In genomic region chr13:40016953-40017660, GRCh38 we compare ENCODE assay signal across 24 cellular contexts.
DNase-seq lines count a peak whose midpoint lies in the region; ATAC-seq, FAIRE-seq and TF ChIP-seq lines count a peak whose summit lies in the region.
"Had no signal": no experiment of that assay in that cellular context is flagged by ENCODE, and none has a peak within 500 bp of the region (broad histone marks: within the 10 kb centered on the region; RNA-seq: fewer than 3 reads in every experiment).

No MANE protein-coding gene starts in this region.

- H3K56ac ChIP-seq in H1 (replicated peaks; ENCODE audit: insufficient read length, low read depth, low read length) = no peak overlapping the region

- H3K4me1 ChIP-seq in PC-3 (ENCODE audit: insufficient read depth, low read length) (no peaks in the 10 kb centered on the region; the same call in 1 of the 2 replicates), H1 (replicated peaks in 1 of 4; ENCODE audit: control insufficient read depth in 3 of 4, insufficient read depth in 4 of 4, low read length in 3 of 4) (no peaks in the 10 kb centered on the region; a peak in 1 of 7 replicates), neural progenitor cell (no peaks in the 10 kb centered on the region)
- H3K4me1 ChIP-seq: HAP-1 had no signal

- no peak for ATAC-seq in PC-3
- ATAC-seq: Panc1 had no signal

- H3K23me2 ChIP-seq in H1 (ENCODE audit: low read depth, low read length) = no peaks in the 10 kb centered on the region

- no peak overlapping the region for H3K14ac ChIP-seq in H1 (ENCODE audit: insufficient read length)

- H3K79me2 ChIP-seq in PC-3 (ENCODE audit: low read length) = no peaks in the 10 kb centered on the region
- H3K79me2 ChIP-seq in H1 (ENCODE audit: control insufficient read depth in 1 of 2, insufficient read depth in 2 of 2, low read length in 2 of 2) = no peaks in the 10 kb centered on the region
- H3K79me2 ChIP-seq in neural progenitor cell (ENCODE audit: low read depth) = no peaks in the 10 kb centered on the region

- DNase-seq in DMS79 treated with DMSO at 0.1 percent for 48 hours (lab: John Stamatoyannopoulos, UW) (peak; percentile 19), DMS79 (lab: John Stamatoyannopoulos, UW) (no peak), PC-3 (peak; percentile 3), H1 (ENCODE audit: low read depth in 1 of 2, low spot score in 2 of 2) (no peak), neural progenitor cell (ENCODE audit: low spot score) (no peak), NCI-H128 (lab: John Stamatoyannopoulos, UW; ENCODE audit: unreplicated experiment) (no peak)
- no peak for DNase-seq in stimulated activated CD4-positive, alpha-beta T cell treated with anti-CD3 and anti-CD28 coated beads, Interleukin-12 subunit alpha, Interleukin-12 subunit beta, amount 100 ng/mL, for 4 hours
- no peak for DNase-seq in activated CD4-positive, alpha-beta T cell treated with anti-CD3 and anti-CD28 coated beads for 4 hours
- DNase-seq: 8988T; ACHN; Calu3; GM23248; NCI-H1092 treated with DMSO at 0.1 percent for 48 hours; NCI-H1436 treated with DMSO at 0.1 percent for 48 hours; NCI-H187 treated with DMSO at 0.1 percent for 48 hours; NCI-H446; NCI-H524 treated with DMSO at 0.1 percent for 48 hours; NCI-H82; NK-92 treated with Interleukin-12 subunit alpha and Interleukin-12 subunit beta, amount 100 ng/mL, for 24 hours; SHP77 had no signal

- no peak for TF ChIP-seq EP300 in H1 (IDR thresholded peaks at IDR 0.05; ENCODE audit: borderline replicate concordance in 1 of 2, low read depth in 2 of 2, low read length in 2 of 2)

- no peak overlapping the region for H3K27ac ChIP-seq in PC-3 (ENCODE audit: low read length)
- no peak overlapping the region for H3K27ac ChIP-seq in H1 (ENCODE audit: low read depth, low read length)
- H3K27ac ChIP-seq in neural progenitor cell = no peak overlapping the region
- H3K27ac ChIP-seq: GM23248, RWPE1 had no signal

- H3F3A ChIP-seq in PC-3 (ENCODE audit: low read length, unreplicated experiment) (no peaks in the 10 kb centered on the region), neural progenitor cell (ENCODE audit: low read depth) (no peaks in the 10 kb centered on the region)

- intact Hi-C loops in PC-3 (cut with micrococcal nuclease) = no loop called here

- no peak overlapping the region for H2BK120ac ChIP-seq in H1 (replicated peaks; ENCODE audit: low read depth, low read length)

- no peaks in the 10 kb centered on the region for H3K36me3 Mint-ChIP-seq in neural progenitor cell

- H3K27ac Mint-ChIP-seq in neural progenitor cell = no peak overlapping the region

- TF ChIP-seq CTCF in PC-3 (conservative IDR thresholded peaks at IDR 0.05; ENCODE audit: low read depth, low read length) (no peak), H1 (IDR thresholded peaks at IDR 0.05; ENCODE audit: control extremely low read depth in 1 of 3, insufficient read depth in 1 of 3, low read depth in 1 of 3, low read length in 3 of 3) (no peak), neural progenitor cell (IDR thresholded peaks at IDR 0.05) (no peak)

- H3K9ac ChIP-seq in PC-3 (ENCODE audit: low read length) = no peak overlapping the region
- H3K9ac ChIP-seq in H1 (replicated peaks in 1 of 4; ENCODE audit: extremely low read depth in 1 of 4, low read depth in 3 of 4, low read length in 3 of 4) = no peak overlapping the region
- no peak overlapping the region for H3K9ac ChIP-seq in neural progenitor cell
- H3K9ac ChIP-seq: GM23248 had no signal

- WGBS in H1 (ENCODE audit: extremely low coverage in 1 of 2, insufficient coverage in 1 of 2, insufficient read length in 1 of 2, insufficient replicate concordance in 2 of 2, low coverage in 1 of 2, low lambda C conversion rate in 2 of 2, missing lambda C conversion rate in 1 of 2), 2 experiments = 83% methylated on average over 7 of the region's 7 CpGs; no CpG with 5 or more reads in 1 of the 2 experiments

- H3K9me3 ChIP-seq in PC-3 (ENCODE audit: low read length) = no peaks in the 10 kb centered on the region
- H3K9me3 ChIP-seq in H1 (ENCODE audit: insufficient read depth in 2 of 2, low read depth in 1 of 2, low read length in 1 of 2) = no peaks in the 10 kb centered on the region
- no peaks in the 10 kb centered on the region for H3K9me3 ChIP-seq in neural progenitor cell (ENCODE audit: low read depth)
- H3K9me3 ChIP-seq: HAP-1 had no signal

- FAIRE-seq in H1 (lab: Jason Lieb, UNC) = no peak
- FAIRE-seq: G401.6 had no signal

- H3K9me3 Mint-ChIP-seq in neural progenitor cell = no peaks in the 10 kb centered on the region

- no peak overlapping the region for H3K4me3 Mint-ChIP-seq in neural progenitor cell

- no peak overlapping the region for H2BK12ac ChIP-seq in H1 (ENCODE audit: low read depth, low read length)

- no peak overlapping the region for H4K8ac ChIP-seq in H1 (ENCODE audit: extremely low read depth, insufficient read depth, low read length)

- no peaks in the 10 kb centered on the region for H3K27me3 ChIP-seq in PC-3 (ENCODE audit: low read length)
- H3K27me3 ChIP-seq in H1 (replicated peaks in 1 of 4; ENCODE audit: control insufficient read depth in 3 of 4, extremely low read depth in 1 of 4, insufficient read depth in 3 of 4, low read length in 3 of 4) = no peaks in the 10 kb centered on the region
- no peaks in the 10 kb centered on the region for H3K27me3 ChIP-seq in neural progenitor cell

- no peaks in the 10 kb centered on the region for H3K4me1 Mint-ChIP-seq in neural progenitor cell

- no TSS peak for BruUV-seq in PC-3 (replicated peaks; lab: Mats Ljungman, UMichigan)

- H3K36me3 ChIP-seq in PC-3 (ENCODE audit: low read depth, low read length) = no peaks in the 10 kb centered on the region
- no peaks in the 10 kb centered on the region for H3K36me3 ChIP-seq in H1 (ENCODE audit: control insufficient read depth in 2 of 4, insufficient read depth in 4 of 4, low read length in 3 of 4)
- no peaks in the 10 kb centered on the region for H3K36me3 ChIP-seq in neural progenitor cell
- H3K36me3 ChIP-seq: HAP-1 had no signal

- H3K79me1 ChIP-seq in H1 (ENCODE audit: low read depth, low read length) = no peaks in the 10 kb centered on the region

- no peak overlapping the region for H3K23ac ChIP-seq in H1 (ENCODE audit: insufficient read length)

- H2BK15ac ChIP-seq in H1 (ENCODE audit: low read length) = no peak overlapping the region

- no peak overlapping the region for H4K5ac ChIP-seq in H1 (ENCODE audit: insufficient read length, low read depth, low read length)

- H4K20me1 ChIP-seq in PC-3 (ENCODE audit: low read length) (no peaks in the 10 kb centered on the region), H1 (replicated peaks in 1 of 2; ENCODE audit: control insufficient read depth in 1 of 2, insufficient read depth in 2 of 2, low read length in 2 of 2) (no peaks in the 10 kb centered on the region), neural progenitor cell (ENCODE audit: low read depth) (no peaks in the 10 kb centered on the region)

- POLR2A ChIA-PET in PC-3 (lab: Charles Lee; ENCODE audit: unreplicated experiment) = no interaction called here
- POLR2A ChIA-PET in H1 (lab: Charles Lee; ENCODE audit: partially characterized antibody) = no interaction called here

- H2AFZ ChIP-seq in PC-3 (ENCODE audit: low read length) (no peak overlapping the region), H1 (ENCODE audit: low read length) (peak overlapping the region; percentile 97; the same call in 1 of the 2 replicates), neural progenitor cell (replicated peaks) (peak overlapping the region; percentile 3)
- H2AFZ ChIP-seq: GM23248 had no signal

- TF ChIP-seq POLR2A in H1 (IDR thresholded peaks at IDR 0.05; ENCODE audit: control extremely low read depth in 1 of 2, low read depth in 2 of 2, low read length in 2 of 2) = no peak

- H3K9me2 ChIP-seq in PC-3 (replicated peaks; ENCODE audit: low read length) = no peaks in the 10 kb centered on the region

- no peak overlapping the region for H3K4me3 ChIP-seq in PC-3 (ENCODE audit: low read length)
- no peak overlapping the region for H3K4me3 ChIP-seq in H1 (ENCODE audit: extremely low read depth in 1 of 4, insufficient read depth in 2 of 4, low read depth in 3 of 4, low read length in 4 of 4)
- no peak overlapping the region for H3K4me3 ChIP-seq in neural progenitor cell
- H3K4me3 ChIP-seq: GM23248, HAP-1 had no signal

- no peak overlapping the region for H2BK5ac ChIP-seq in H1 (ENCODE audit: low read depth, low read length)

- no peak overlapping the region for H2AK5ac ChIP-seq in H1 (ENCODE audit: low read depth, low read length)

- no peak for TF ChIP-seq RAD21 in H1 (IDR thresholded peaks at IDR 0.05 in 1 of 2, conservative IDR thresholded peaks at IDR 0.05 in 1 of 2; ENCODE audit: low read depth in 2 of 2, low read length in 2 of 2)

- peaks cover 2% of the 10 kb centered on the region for H3K27me3 Mint-ChIP-seq in neural progenitor cell (ENCODE audit: insufficient read depth, low read depth)

- CTCF ChIA-PET in PC-3 (lab: Charles Lee) (no interaction called here), H1 (lab: Charles Lee; ENCODE audit: partially characterized antibody) (interaction anchor here (0.5 to 2.8 kb wide), 10 partner anchors 10 to 712 kb away, joined by 3 to 12 read pairs (median 4); no protein-coding TSS in a partner anchor)

- no peak overlapping the region for H4K91ac ChIP-seq in H1 (replicated peaks; ENCODE audit: insufficient read length, low read length)

- H3K4me2 ChIP-seq in PC-3 (ENCODE audit: low read length) (no peak overlapping the region), H1 (ENCODE audit: insufficient read depth in 1 of 2, low read depth in 2 of 2, low read length in 2 of 2) (no peak overlapping the region), neural progenitor cell (no peak overlapping the region)

- H3K18ac ChIP-seq in H1 (ENCODE audit: extremely low read depth, low read length) = no peak overlapping the region

- H3K4ac ChIP-seq in H1 (replicated peaks; ENCODE audit: insufficient read length, low read depth, low read length) = no peak overlapping the region

- H2BK20ac ChIP-seq in H1 (ENCODE audit: low read length) = no peak overlapping the region

TF ChIP-seq in H1, 55 proteins besides CTCF, POLR2A, EP300 and RAD21 (continues in another document):
- no peak for TF ChIP-seq TAF7 (optimal IDR thresholded peaks at IDR 0.05; ENCODE audit: borderline replicate concordance, low read depth, low read length)
- TF ChIP-seq RBBP5 (IDR thresholded peaks at IDR 0.05; ENCODE audit: borderline replicate concordance, low read depth, low read length) = no peak
- TF ChIP-seq RXRA (IDR thresholded peaks at IDR 0.05; ENCODE audit: insufficient read depth, low read depth, low read length) = no peak
- no peak for TF ChIP-seq SIX5 (IDR thresholded peaks at IDR 0.05; ENCODE audit: low read depth, low read length)
- no peak for TF ChIP-seq SAP30 (IDR thresholded peaks at IDR 0.05; ENCODE audit: insufficient read depth, insufficient replicate concordance, low read length)

Comparison
In these comparisons a context has a peak if more than half of its experiments do, and no peak if none do; other contexts are left out.
1. DNase-seq: peak in DMS79 treated with DMSO at 0.1 percent for 48 hours (single experiment) and PC-3 (single experiment); none in DMS79 (single experiment), H1 (0 of 2), neural progenitor cell (single experiment), NCI-H128 (single experiment), stimulated activated CD4-positive, alpha-beta T cell treated with anti-CD3 and anti-CD28 coated beads, Interleukin-12 subunit alpha, Interleukin-12 subunit beta, amount 100 ng/mL, for 4 hours (single experiment) and activated CD4-positive, alpha-beta T cell treated with anti-CD3 and anti-CD28 coated beads for 4 hours (0 of 2).